ENCODE assay signal across 8 cellular contexts in the genomic region with DNA sequence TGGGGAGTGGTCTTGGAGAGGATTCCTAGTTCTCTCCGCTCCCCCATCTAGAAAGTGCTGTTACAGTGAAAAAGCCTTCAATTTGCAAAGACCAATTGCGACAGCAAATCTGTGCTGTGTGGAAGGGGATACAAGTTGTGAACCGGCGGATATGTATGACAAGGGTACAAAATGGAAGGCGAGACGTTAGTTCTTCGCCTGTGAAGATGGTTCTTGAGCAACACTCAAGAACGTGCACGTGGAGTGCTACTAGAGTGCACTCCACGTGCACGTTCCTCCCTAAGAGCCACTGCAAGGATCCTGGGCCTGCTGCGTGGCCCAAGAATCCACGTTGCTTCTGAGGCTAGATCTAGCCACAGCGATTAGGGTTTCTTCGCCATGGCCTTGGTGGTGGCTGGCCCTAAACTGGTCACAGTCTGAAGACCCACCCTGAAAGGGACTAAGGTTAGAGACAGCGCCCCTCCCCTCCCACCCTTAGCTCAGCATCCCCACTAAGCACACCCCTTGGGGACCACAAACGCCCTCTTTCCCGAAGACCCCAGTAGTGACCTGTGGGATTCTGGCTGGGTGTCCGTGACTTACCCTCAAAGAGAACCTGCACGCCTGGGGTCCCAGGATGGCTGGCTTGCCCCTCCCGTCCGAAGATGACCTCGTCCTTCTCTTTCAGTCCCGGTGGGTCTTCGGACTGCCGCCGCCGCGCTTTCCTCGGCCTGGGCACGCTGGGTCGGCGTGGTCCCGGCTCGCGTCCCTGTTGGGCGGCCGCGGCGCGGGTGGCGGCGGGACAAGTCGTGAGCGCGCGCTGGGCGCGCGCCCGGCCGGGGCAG. TPM values are rescaled to one million over a fixed set of nuclear protein-coding genes. Genes with fewer than 3 reads are reported as not detected.
DNase-seq lines count a peak whose midpoint lies in the region; ATAC-seq, FAIRE-seq and TF ChIP-seq lines count a peak whose summit lies in the region.

No MANE protein-coding gene starts in this region.

- no peaks in the 10 kb centered on the region for H3K9me3 Mint-ChIP-seq in endothelial cell (ENCODE audit: unreplicated experiment)

- peak overlapping the region; percentile 79 for H3K4me3 Mint-ChIP-seq in endothelial cell (ENCODE audit: unreplicated experiment)

- no peaks in the 10 kb centered on the region for H3K36me3 Mint-ChIP-seq in endothelial cell (ENCODE audit: low read depth, unreplicated experiment)

- H3K27ac Mint-ChIP-seq in endothelial cell (ENCODE audit: unreplicated experiment), result no peak overlapping the region

- DNase-seq in GM20000 (ENCODE audit: low spot score), result peak; percentile 23
- DNase-seq in RWPE2 (ENCODE audit: low spot score), result no peak
- DNase-seq in endothelial cell (ENCODE audit: low spot score), result no peak
- peak in 1 of 6 donors; percentile 54 for DNase-seq in pancreas
- DNase-seq in KG1 (lab: John Stamatoyannopoulos, UW), result no peak
- no peak for DNase-seq in COR-L47 (lab: John Stamatoyannopoulos, UW)
- no peak for DNase-seq in amniotic stem cell (lab: John Stamatoyannopoulos, UW)

- H3K4me3 ChIP-seq in RWPE2 (ENCODE audit: severe bottlenecking) (peak overlapping the region; percentile 49), pancreas (peak overlapping the region; percentile 3 to 81 (median 66))

- intact Hi-C loops in pancreas (cut with DNase I), result no loop called here

- H3K27me3 ChIP-seq in RWPE2 (ENCODE audit: insufficient read depth, poor library complexity, severe bottlenecking) (peaks cover 77% of the 10 kb centered on the region), pancreas (no peaks in the 10 kb centered on the region)

- TF ChIP-seq CTCF in GM20000 (IDR thresholded peaks at IDR 0.05; ENCODE audit: extremely low read depth, missing control alignments) (no peak), RWPE2 (IDR thresholded peaks at IDR 0.05; ENCODE audit: poor library complexity, severe bottlenecking) (no peak), endothelial cell (IDR thresholded peaks at IDR 0.05; ENCODE audit: unreplicated experiment) (no peak), pancreas (IDR thresholded peaks at IDR 0.05) (no peak)

- no peak overlapping the region for H3K27ac ChIP-seq in RWPE2 (ENCODE audit: poor library complexity, severe bottlenecking)
- H3K27ac ChIP-seq in pancreas, result peak overlapping the region in 2 of 4 donors; percentile 83 to 95

- H3K36me3 ChIP-seq in RWPE2 (ENCODE audit: low read depth) (no peaks in the 10 kb centered on the region), pancreas (no peaks in the 10 kb centered on the region)

- H3K9me3 ChIP-seq in RWPE2 (ENCODE audit: severe bottlenecking), result no peaks in the 10 kb centered on the region
- H3K9me3 ChIP-seq in pancreas, result no peaks in the 10 kb centered on the region

- peaks cover 6% of the 10 kb centered on the region for H3K27me3 Mint-ChIP-seq in endothelial cell (ENCODE audit: unreplicated experiment)

- no peaks in the 10 kb centered on the region for H3K4me1 Mint-ChIP-seq in endothelial cell (ENCODE audit: unreplicated experiment)

- WGBS in pancreas, 2 donors, result 22 to 25% methylated on average over 49 to 52 of the region's 52 CpGs

- FAIRE-seq in pancreas (lab: Jason Lieb, UNC), result no peak

- ATAC-seq in RWPE2 (ENCODE audit: low read depth) (no peak), pancreas (no peak), GM19455 (IDR thresholded peaks at IDR 0.05; ENCODE audit: unreplicated experiment) (no peak)

- H3K4me1 ChIP-seq in RWPE2 (ENCODE audit: insufficient read depth, poor library complexity, severe bottlenecking) (no peaks in the 10 kb centered on the region), pancreas (peaks cover 0 to 10% (median 0%) of the 10 kb centered on the region in 3 donors)

RNA-seq across cellular contexts. Expression of a gene that starts 0.5 kb away (rescaled TPM):
- total RNA-seq in endothelial cell (ENCODE audit: unreplicated experiment) (4.0 TPM), pancreas (10 to 100 TPM in 3 of 6 donors, 1 to 10 TPM in 3; 5.1 to 14.1 (median 9.9) TPM)
- 1 to 10 TPM; 5.5 to 9.4 TPM for polyA plus RNA-seq in pancreas
